In the genomic region with DNA sequence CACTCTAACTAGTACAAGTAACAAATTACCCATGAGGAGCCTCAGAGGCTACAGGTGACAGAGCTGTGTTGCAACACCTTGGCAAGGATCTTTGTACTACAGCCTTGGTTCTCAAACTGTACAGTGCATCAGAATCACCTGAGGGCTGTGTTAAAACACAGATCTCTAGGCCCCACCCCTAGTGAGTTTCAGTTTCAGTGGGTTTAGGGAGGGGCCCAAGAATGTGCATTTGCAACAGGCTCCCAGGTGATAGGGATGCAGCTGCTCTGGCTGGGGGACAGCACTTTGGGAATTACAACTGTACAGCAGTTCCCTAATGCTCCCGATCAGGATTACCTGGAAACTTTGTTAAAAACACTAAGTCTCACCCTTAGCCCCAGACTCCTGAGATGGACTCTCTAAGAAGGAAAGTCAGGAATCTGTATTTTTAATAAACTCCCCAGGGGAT, we compare ENCODE assay signal across 14 cellular contexts.
DNase-seq lines count a peak whose midpoint lies in the region; ATAC-seq, FAIRE-seq and TF ChIP-seq lines count a peak whose summit lies in the region.
"Had no signal": no experiment of that assay in that cellular context is flagged by ENCODE, and none has a peak within 500 bp of the region (broad histone marks: within the 10 kb centered on the region; RNA-seq: fewer than 3 reads in every experiment).

No MANE protein-coding gene starts in this region.

- peak overlapping the region; percentile 99 for H3K27ac Mint-ChIP-seq in Calu3 (ENCODE audit: unreplicated experiment)
- H3K27ac Mint-ChIP-seq in naive thymus-derived CD4-positive, alpha-beta T cell = no peak overlapping the region
- H3K27ac Mint-ChIP-seq: IgD-negative memory B cell had no signal

- no peak overlapping the region for H3K27ac ChIP-seq in OCI-LY3 (ENCODE audit: low read length)
- H3K27ac ChIP-seq in naive thymus-derived CD4-positive, alpha-beta T cell (ENCODE audit: low read depth, low read length) = no peak overlapping the region
- H3K27ac ChIP-seq: left ventricle myocardium inferior had no signal

- TF ChIP-seq CTCF in Calu3 (IDR thresholded peaks at IDR 0.05; ENCODE audit: unreplicated experiment) (no peak), OCI-LY3 (IDR thresholded peaks at IDR 0.05; ENCODE audit: low read depth, low read length) (no peak), D721Med (IDR thresholded peaks at IDR 0.05; ENCODE audit: insufficient read depth, missing control alignments) (no peak)

- DNase-seq in Calu3 (peak; percentile 89), myocyte (ENCODE audit: low read depth) (peak; percentile 30), D721Med (ENCODE audit: insufficient read length, low spot score) (no peak)
- DNase-seq in naive thymus-derived CD4-positive, alpha-beta T cell = no peak
- DNase-seq: activated CD8-positive, alpha-beta memory T cell treated with anti-CD3 and anti-CD28 coated beads for 24 hours; activated naive CD4-positive, alpha-beta T cell treated with Interleukin-2 at 50 U/mL for 16 hours; left ventricle myocardium inferior; NCI-H146; SHP77 treated with DMSO at 0.1 percent for 48 hours had no signal

- no peaks in the 10 kb centered on the region for H3K79me2 ChIP-seq in OCI-LY3 (ENCODE audit: low read length)

- peak overlapping the region; percentile 6 for H3K4me2 ChIP-seq in OCI-LY3 (ENCODE audit: low read length)

- peaks cover 4% of the 10 kb centered on the region for H3K9me3 Mint-ChIP-seq in Calu3 (ENCODE audit: low read depth, unreplicated experiment)
- H3K9me3 Mint-ChIP-seq in naive thymus-derived CD4-positive, alpha-beta T cell = peaks cover 0 to 3% (median 0%) of the 10 kb centered on the region in 11 donors
- H3K9me3 Mint-ChIP-seq: IgD-negative memory B cell had no signal

- H3K36me3 ChIP-seq in OCI-LY3 (replicated peaks; ENCODE audit: low read depth, low read length) = no peaks in the 10 kb centered on the region
- H3K36me3 ChIP-seq in naive thymus-derived CD4-positive, alpha-beta T cell (ENCODE audit: control insufficient read depth in 2 of 3, insufficient read depth in 3 of 3, low read length in 3 of 3) = no peaks in the 10 kb centered on the region
- H3K36me3 ChIP-seq: left ventricle myocardium inferior had no signal

- H4K20me1 ChIP-seq in OCI-LY3 (ENCODE audit: insufficient read depth, low read length) = no peaks in the 10 kb centered on the region

- no peak overlapping the region for H3K9ac ChIP-seq in OCI-LY3 (ENCODE audit: low read length)

- POLR2A ChIA-PET in naive thymus-derived CD4-positive, alpha-beta T cell (lab: Charles Lee) = no interaction called here

- no peak overlapping the region for H2AFZ ChIP-seq in OCI-LY3 (ENCODE audit: low read depth, low read length)

- no peaks in the 10 kb centered on the region for H3K9me3 ChIP-seq in OCI-LY3 (ENCODE audit: insufficient read depth, low read length)
- no peaks in the 10 kb centered on the region for H3K9me3 ChIP-seq in naive thymus-derived CD4-positive, alpha-beta T cell (ENCODE audit: control insufficient read depth in 2 of 3, low read length in 3 of 3)
- H3K9me3 ChIP-seq: left ventricle myocardium inferior had no signal

- H3K4me1 ChIP-seq in OCI-LY3 (ENCODE audit: low read length) = peaks cover 56% of the 10 kb centered on the region
- H3K4me1 ChIP-seq in naive thymus-derived CD4-positive, alpha-beta T cell (ENCODE audit: control insufficient read depth in 2 of 2, insufficient read depth in 2 of 2, low read length in 2 of 2) = no peaks in the 10 kb centered on the region
- H3K4me1 ChIP-seq: left ventricle myocardium inferior had no signal

- H3K27me3 Mint-ChIP-seq in Calu3 (ENCODE audit: unreplicated experiment) = no peaks in the 10 kb centered on the region
- peaks cover 0 to 43% (median 24%) of the 10 kb centered on the region in 5 donors for H3K27me3 Mint-ChIP-seq in naive thymus-derived CD4-positive, alpha-beta T cell
- H3K27me3 Mint-ChIP-seq: IgD-negative memory B cell had no signal

- no TSS peak for BruUV-seq in Calu3 (replicated peaks; lab: Mats Ljungman, UMichigan)

- CTCF ChIA-PET in Calu3 (lab: Charles Lee) = interaction anchor here (0.5 to 2.3 kb wide), 11 partner anchors 9 to 438 kb away, joined by 3 to 12 read pairs (median 3); no protein-coding TSS in a partner anchor
- CTCF ChIA-PET in naive thymus-derived CD4-positive, alpha-beta T cell (lab: Charles Lee) = no interaction called here

- peaks cover 32% of the 10 kb centered on the region for H3K36me3 Mint-ChIP-seq in Calu3 (ENCODE audit: insufficient read depth, unreplicated experiment)
- no peaks in the 10 kb centered on the region for H3K36me3 Mint-ChIP-seq in naive thymus-derived CD4-positive, alpha-beta T cell
- H3K36me3 Mint-ChIP-seq: IgD-negative memory B cell had no signal

- no peak overlapping the region for H3K4me3 ChIP-seq in OCI-LY3 (ENCODE audit: low read length)
- H3K4me3 ChIP-seq in naive thymus-derived CD4-positive, alpha-beta T cell (ENCODE audit: low read length) = no peak overlapping the region
- H3K4me3 ChIP-seq: left ventricle myocardium inferior had no signal

- ATAC-seq in esophagus mucosa (peak; percentile 91), GM21447 (IDR thresholded peaks at IDR 0.05; ENCODE audit: unreplicated experiment) (no peak), HG02798 (IDR thresholded peaks at IDR 0.05; ENCODE audit: poor library complexity, unreplicated experiment) (no peak)
- no peak for ATAC-seq in naive thymus-derived CD4-positive, alpha-beta T cell

- peak overlapping the region; percentile 60 for H3K4me3 Mint-ChIP-seq in Calu3 (ENCODE audit: low read depth, unreplicated experiment)
- H3K4me3 Mint-ChIP-seq in naive thymus-derived CD4-positive, alpha-beta T cell = no peak overlapping the region
- H3K4me3 Mint-ChIP-seq: IgD-negative memory B cell had no signal

- FAIRE-seq in D721Med (lab: Jason Lieb, UNC) = no peak

- peaks cover 27% of the 10 kb centered on the region for H3K27me3 ChIP-seq in OCI-LY3 (ENCODE audit: low read depth, low read length)
- H3K27me3 ChIP-seq in naive thymus-derived CD4-positive, alpha-beta T cell (ENCODE audit: control insufficient read depth in 2 of 2, insufficient read depth in 2 of 2, low read length in 2 of 2) = no peaks in the 10 kb centered on the region

- H3K4me1 Mint-ChIP-seq in Calu3 (ENCODE audit: low read depth, unreplicated experiment) = peaks cover 84% of the 10 kb centered on the region
- peaks cover 0 to 1% (median 0%) of the 10 kb centered on the region in 7 donors for H3K4me1 Mint-ChIP-seq in naive thymus-derived CD4-positive, alpha-beta T cell
- H3K4me1 Mint-ChIP-seq: IgD-negative memory B cell had no signal

- intact Hi-C loops in Calu3 (cut with micrococcal nuclease; ENCODE audit: unreplicated experiment) = loop anchor here (1.0 to 10.0 kb wide), 7 partner anchors 12 to 340 kb away; no protein-coding TSS in a partner anchor
- intact Hi-C loops in naive thymus-derived CD4-positive, alpha-beta T cell (cut with micrococcal nuclease) = no loop called here

Comparison
In these comparisons a context has a peak if more than half of its experiments do, and no peak if none do; other contexts are left out.
1. DNase-seq: peak in Calu3 (single experiment) and myocyte (single experiment); none in naive thymus-derived CD4-positive, alpha-beta T cell (0 of 9) and D721Med (single experiment).